In the genomic region with DNA sequence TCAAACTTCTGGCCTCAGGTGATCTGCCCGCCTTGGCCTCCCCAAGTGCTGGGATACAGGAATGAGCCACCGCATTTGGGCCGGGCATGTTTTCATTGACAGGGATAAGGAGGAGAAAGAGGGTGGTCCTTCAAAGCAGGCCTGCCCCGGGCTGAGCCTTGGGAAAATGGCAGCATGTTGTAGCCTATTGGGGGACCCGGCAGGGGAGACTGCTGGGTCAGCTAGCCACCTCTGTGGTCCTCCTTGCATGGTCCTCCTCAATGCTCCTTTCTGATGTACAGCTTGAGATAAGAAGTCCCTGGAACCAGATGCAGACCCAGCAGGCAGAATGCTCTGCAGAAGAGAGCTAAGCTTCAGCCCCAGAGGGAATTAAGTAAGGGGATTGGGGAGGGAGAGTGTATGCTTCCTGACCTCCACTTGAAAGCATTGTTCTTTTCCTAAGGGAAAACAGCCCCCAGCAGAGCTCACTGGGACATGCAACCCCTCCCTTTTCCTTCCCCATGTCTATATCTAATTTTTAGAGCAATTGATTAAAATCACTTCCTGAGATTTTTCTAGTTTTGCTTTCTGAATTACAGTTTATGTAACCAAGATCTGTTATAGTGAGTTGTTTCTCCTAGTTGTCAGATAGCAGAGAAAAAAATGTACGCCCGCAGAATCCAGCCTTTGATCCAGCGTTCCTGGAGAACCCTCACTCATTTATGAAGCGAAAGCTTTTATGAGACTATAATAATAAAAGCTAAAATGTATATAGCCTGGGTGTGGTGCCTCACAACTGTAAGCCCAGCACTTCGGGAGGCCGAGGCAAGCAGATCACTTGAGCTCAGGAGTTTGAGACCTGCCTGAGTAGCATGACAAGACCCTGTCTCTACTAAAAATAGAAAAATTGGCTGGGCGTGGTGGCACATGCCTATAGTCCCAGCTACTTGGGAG, we compare ENCODE assay signal across 16 cellular contexts. TPM values are rescaled to one million over a fixed set of nuclear protein-coding genes. Genes with fewer than 3 reads are reported as not detected.
DNase-seq lines count a peak whose midpoint lies in the region; ATAC-seq, FAIRE-seq and TF ChIP-seq lines count a peak whose summit lies in the region.
"Had no signal": no experiment of that assay in that cellular context is flagged by ENCODE, and none has a peak within 500 bp of the region (broad histone marks: within the 10 kb centered on the region; RNA-seq: fewer than 3 reads in every experiment).

No MANE protein-coding gene starts in this region.

- intact Hi-C loops in head of caudate nucleus (cut with DNase I) (no loop called here), lower lobe of right lung (cut with DNase I) (no loop called here)

- TF ChIP-seq CTCF in D721Med (IDR thresholded peaks at IDR 0.05; ENCODE audit: insufficient read depth, missing control alignments) (no peak), keratinocyte (optimal IDR thresholded peaks at IDR 0.05 in 1 of 3, IDR thresholded peaks at IDR 0.05 in 1 of 3, conservative IDR thresholded peaks at IDR 0.05 in 1 of 3; ENCODE audit: extremely low read depth in 1 of 3, insufficient read depth in 2 of 3, low read length in 3 of 3) (no peak), lower lobe of right lung (IDR thresholded peaks at IDR 0.05) (no peak)

- H3K4me3 ChIP-seq in keratinocyte (ENCODE audit: control insufficient read depth in 2 of 3, extremely low read depth in 1 of 3, insufficient read depth in 2 of 3, low read depth in 1 of 3, low read length in 3 of 3) (no peak overlapping the region), small intestine (ENCODE audit: low read depth in 1 of 2, low read length in 2 of 2) (no peak overlapping the region), lower lobe of right lung (no peak overlapping the region)

- H3K36me3 ChIP-seq in keratinocyte (ENCODE audit: control insufficient read depth in 2 of 2, extremely low read depth in 1 of 2, insufficient read depth in 2 of 2, low read length in 2 of 2) (peaks cover 1 to 2% of the 10 kb centered on the region in 2 experiments), small intestine (ENCODE audit: control insufficient read depth in 2 of 2, insufficient read depth in 2 of 2, low read length in 2 of 2) (no peaks in the 10 kb centered on the region), lower lobe of right lung (no peaks in the 10 kb centered on the region)

- H3K27ac ChIP-seq in angular gyrus (ENCODE audit: low read depth, low read length) (peak overlapping the region; percentile 76), keratinocyte (ENCODE audit: control insufficient read depth, insufficient read depth, low read length) (peak overlapping the region; percentile 27), small intestine (ENCODE audit: low read depth in 1 of 2, low read length in 1 of 2) (peak overlapping the region in 1 of 2 donors; percentile 72), lower lobe of right lung (no peak overlapping the region)

- ATAC-seq in HG03097 (IDR thresholded peaks at IDR 0.05; ENCODE audit: low FRiP score, unreplicated experiment) (no peak), lower lobe of right lung (no peak)
- ATAC-seq: HepG2 had no signal

- FAIRE-seq in D721Med (lab: Jason Lieb, UNC) (peak; percentile 88), keratinocyte (lab: Jason Lieb, UNC) (no peak), small intestine (lab: Jason Lieb, UNC) (no peak)
- FAIRE-seq: astrocyte, HepG2 had no signal

- DNase-seq in D721Med (ENCODE audit: insufficient read length, low spot score), result peak; percentile 33
- no peak for DNase-seq in keratinocyte (ENCODE audit: low read depth, low spot score)
- peak; percentile 69 for DNase-seq in small intestine
- DNase-seq in NCI-H510A (lab: John Stamatoyannopoulos, UW), result no peak
- DNase-seq in head of caudate nucleus, result no peak
- no peak for DNase-seq in lower lobe of right lung
- DNase-seq: activated CD8-positive, alpha-beta memory T cell treated with anti-CD3 and anti-CD28 coated beads for 24 hours; activated effector memory CD4-positive, alpha-beta T cell treated with anti-CD3 and anti-CD28 coated beads, Interleukin-2, amount 50 U/mL, for 16 hours; effector CD8-positive, alpha-beta T cell; foreskin melanocyte; SK-N-SH had no signal

- no peak overlapping the region for H2AFZ ChIP-seq in keratinocyte (ENCODE audit: control insufficient read depth, low read length)

- dilution Hi-C loops in keratinocyte (cut with MboI; ENCODE audit: extremely low pct_ligation_motif_present, low sequenced_read_pairs), result no loop called here

- H3K9me3 ChIP-seq in keratinocyte (ENCODE audit: control insufficient read depth, low read depth, low read length) (no peaks in the 10 kb centered on the region), small intestine (ENCODE audit: control insufficient read depth, low read depth) (no peaks in the 10 kb centered on the region), lower lobe of right lung (no peaks in the 10 kb centered on the region)
- H3K9me3 ChIP-seq: SK-N-SH had no signal

- WGBS in small intestine, 3 donors, result 36 to 54% (median 51%) methylated on average over 12 of the region's 12 CpGs

- H4K20me1 ChIP-seq in keratinocyte (ENCODE audit: control insufficient read depth, extremely low read depth, insufficient read depth, low read length), result no peaks in the 10 kb centered on the region

- H3K4me2 ChIP-seq in keratinocyte (ENCODE audit: control insufficient read depth, extremely low read depth, insufficient read depth, low read depth, low read length), result peak overlapping the region; percentile 62
- H3K4me2 ChIP-seq: SK-N-SH had no signal

- H3K9me1 ChIP-seq in keratinocyte (ENCODE audit: control insufficient read depth, extremely low read depth, insufficient read depth, low read length), result no peaks in the 10 kb centered on the region

- peaks cover 57% of the 10 kb centered on the region for H3K79me2 ChIP-seq in keratinocyte (ENCODE audit: control insufficient read depth, insufficient read depth, low read length)

- H3K9ac ChIP-seq in keratinocyte (ENCODE audit: control insufficient read depth, extremely low read depth, insufficient read depth, low read length), result peak overlapping the region; percentile 11
- H3K9ac ChIP-seq: SK-N-SH had no signal

- H3K4me1 ChIP-seq in keratinocyte (ENCODE audit: control insufficient read depth, extremely low read depth, insufficient read depth, low read length), result peaks cover 65% of the 10 kb centered on the region
- H3K4me1 ChIP-seq in small intestine (ENCODE audit: control insufficient read depth in 2 of 2, insufficient read depth in 1 of 2, low read depth in 1 of 2, low read length in 1 of 2), result peaks cover 5 to 23% of the 10 kb centered on the region in 2 donors
- H3K4me1 ChIP-seq in lower lobe of right lung, result peaks cover 38% of the 10 kb centered on the region

- H3K27me3 ChIP-seq in keratinocyte (ENCODE audit: control insufficient read depth, extremely low read depth, insufficient read depth, low read length), result no peaks in the 10 kb centered on the region
- no peaks in the 10 kb centered on the region for H3K27me3 ChIP-seq in small intestine (ENCODE audit: control insufficient read depth in 2 of 2, insufficient read depth in 2 of 2, low read length in 2 of 2)
- no peaks in the 10 kb centered on the region for H3K27me3 ChIP-seq in lower lobe of right lung (ENCODE audit: low read depth)

RNA-seq across cellular contexts. Expression of a gene that starts 48.7 kb away (rescaled TPM):
- 2.1 to 2.8 TPM (median 2.1 TPM) in 3 replicates for polyA plus RNA-seq in keratinocyte
- 1.9 TPM for polyA plus RNA-seq in keratinocyte (2011; ENCODE audit: low read depth)
- polyA plus RNA-seq in keratinocyte (2011; cell fraction: cytosol; rRNA removed), result 0.96 and 1.7 TPM in 2 replicates
- polyA plus RNA-seq in keratinocyte (2011; cell fraction: nucleus; rRNA removed), result 5.8 and 6.8 TPM in 2 replicates
- 1.8 and 2.2 TPM in 2 replicates for polyA plus RNA-seq in keratinocyte (2012; ENCODE audit: low replicate concordance)
- 1.9 to 4.3 TPM (median 2.2 TPM) in 3 replicates for polyA minus RNA-seq in keratinocyte
- polyA minus RNA-seq in keratinocyte (2011; cell fraction: cytosol; rRNA and poly(A)+ RNA removed), result 2.3 TPM
- polyA minus RNA-seq in keratinocyte (2011; cell fraction: nucleus; rRNA and poly(A)+ RNA removed), result 4.1 TPM in 2 replicates
- polyA plus RNA-seq in small intestine, result 100 to 1,000 TPM in 2 of 3 donors, 10 to 100 TPM in 1; 57.6 to 266 (median 191) TPM
- 12.5 TPM for total RNA-seq in lower lobe of right lung
- total RNA-seq: H4 had no signal

Comparison
In these comparisons a context has a peak if more than half of its experiments do, and no peak if none do; other contexts are left out.
1. DNase-seq: peak in D721Med (single experiment) and small intestine (single experiment); none in keratinocyte (single experiment), NCI-H510A (single experiment), head of caudate nucleus (0 of 42) and lower lobe of right lung (single experiment).
2. RNA of a gene that starts 48.7 kb away (polyA plus RNA-seq): 57.6 to 266 TPM in small intestine; 0.96 to 6.8 TPM in keratinocyte; every median in the first group is over 4 times any median in the second.